ENCODE assay signal across 8 cellular contexts in genomic region chr9:130835441-130836298, GRCh38. TPM values are rescaled to one million over a fixed set of nuclear protein-coding genes. Genes with fewer than 3 reads are reported as not detected.
DNase-seq lines count a peak whose midpoint lies in the region; ATAC-seq and TF ChIP-seq lines count a peak whose summit lies in the region.

No MANE protein-coding gene starts in this region.

- H3K4me2 ChIP-seq in BLaER1: peak overlapping the region; percentile 85

- H3K9ac ChIP-seq in BLaER1: peak overlapping the region; percentile 97

- H3K4me3 Mint-ChIP-seq in IgD-negative memory B cell: peak overlapping the region; percentile 86 to 96 (median 92)
- peak overlapping the region; percentile 88 for H3K4me3 Mint-ChIP-seq in WTC11
- peak overlapping the region; percentile 93 for H3K4me3 Mint-ChIP-seq in stimulated activated naive CD8-positive, alpha-beta T cell treated with anti-CD3 and anti-CD28 coated beads, Interleukin-15, Interleukin-2, amounts not matched to agents 100 ng/mL and 50 ng/mL, for 24 hours

- no peaks in the 10 kb centered on the region for H3K36me3 Mint-ChIP-seq in IgD-negative memory B cell
- no peaks in the 10 kb centered on the region for H3K36me3 Mint-ChIP-seq in WTC11
- H3K36me3 Mint-ChIP-seq in stimulated activated naive CD8-positive, alpha-beta T cell treated with anti-CD3 and anti-CD28 coated beads, Interleukin-15, Interleukin-2, amounts not matched to agents 100 ng/mL and 50 ng/mL, for 24 hours (ENCODE audit: low read depth): peaks cover 7% of the 10 kb centered on the region

- peaks cover under 1% of the 10 kb centered on the region; the same call in 1 of the 2 replicates for H3K36me3 ChIP-seq in BLaER1
- no peaks in the 10 kb centered on the region for H3K36me3 ChIP-seq in effector memory CD4-positive, alpha-beta T cell (ENCODE audit: control insufficient read depth, insufficient read depth, low read length)
- peaks cover 2% of the 10 kb centered on the region for H3K36me3 ChIP-seq in mesodermal cell (ENCODE audit: control insufficient read depth, insufficient read depth, low read length)

- H3K9me3 Mint-ChIP-seq in IgD-negative memory B cell: no peaks in the 10 kb centered on the region
- no peaks in the 10 kb centered on the region for H3K9me3 Mint-ChIP-seq in WTC11
- no peaks in the 10 kb centered on the region for H3K9me3 Mint-ChIP-seq in stimulated activated naive CD8-positive, alpha-beta T cell treated with anti-CD3 and anti-CD28 coated beads, Interleukin-15, Interleukin-2, amounts not matched to agents 100 ng/mL and 50 ng/mL, for 24 hours

- H3K4me3 ChIP-seq in BLaER1 (peak overlapping the region; percentile 75), mesodermal cell (ENCODE audit: extremely low read depth, insufficient read depth, low read length, poor library complexity, severe bottlenecking) (peak overlapping the region; percentile 83)
- peak overlapping the region; percentile 74 for H3K4me3 ChIP-seq in effector memory CD4-positive, alpha-beta T cell (ENCODE audit: insufficient read depth, low read depth, low read length, poor library complexity, severe bottlenecking)

- H3K27ac ChIP-seq in BLaER1 (peak overlapping the region; percentile 98), mesodermal cell (ENCODE audit: low read depth, low read length, severe bottlenecking) (peak overlapping the region; percentile 90)
- no peak overlapping the region for H3K27ac ChIP-seq in effector memory CD4-positive, alpha-beta T cell (ENCODE audit: insufficient read depth, low read length, poor library complexity, severe bottlenecking)

- H3K27me3 ChIP-seq in BLaER1: no peaks in the 10 kb centered on the region
- H3K27me3 ChIP-seq in effector memory CD4-positive, alpha-beta T cell (replicated peaks; ENCODE audit: control insufficient read depth, insufficient read depth, low read length, poor library complexity, severe bottlenecking): no peaks in the 10 kb centered on the region

- peak overlapping the region in 2 of 3 donors; percentile 57 to 58 for H3K27ac Mint-ChIP-seq in IgD-negative memory B cell
- H3K27ac Mint-ChIP-seq in WTC11: peak overlapping the region; percentile 94
- H3K27ac Mint-ChIP-seq in stimulated activated naive CD8-positive, alpha-beta T cell treated with anti-CD3 and anti-CD28 coated beads, Interleukin-15, Interleukin-2, amounts not matched to agents 100 ng/mL and 50 ng/mL, for 24 hours: peak overlapping the region; percentile 98

- H4K20me1 ChIP-seq in BLaER1: peaks cover 47% of the 10 kb centered on the region

- peak; percentile 67 for DNase-seq in WTC11 (ENCODE audit: low spot score)
- DNase-seq in effector memory CD4-positive, alpha-beta T cell: no peak

- H3K4me1 ChIP-seq in BLaER1 (peaks cover 49% of the 10 kb centered on the region), mesodermal cell (ENCODE audit: control insufficient read depth, insufficient read depth, low read length, poor library complexity, severe bottlenecking) (peaks cover 27% of the 10 kb centered on the region)
- no peaks in the 10 kb centered on the region for H3K4me1 ChIP-seq in effector memory CD4-positive, alpha-beta T cell (ENCODE audit: control insufficient read depth, insufficient read depth, low read length, poor library complexity, severe bottlenecking)

- H3K4me1 Mint-ChIP-seq in IgD-negative memory B cell (peaks cover 21 to 39% (median 37%) of the 10 kb centered on the region in 3 donors), WTC11 (peaks cover 63% of the 10 kb centered on the region)
- H3K4me1 Mint-ChIP-seq in stimulated activated naive CD8-positive, alpha-beta T cell treated with anti-CD3 and anti-CD28 coated beads, Interleukin-15, Interleukin-2, amounts not matched to agents 100 ng/mL and 50 ng/mL, for 24 hours (ENCODE audit: low read depth): peaks cover 57% of the 10 kb centered on the region

- no peaks in the 10 kb centered on the region for H3K27me3 Mint-ChIP-seq in IgD-negative memory B cell
- no peaks in the 10 kb centered on the region for H3K27me3 Mint-ChIP-seq in WTC11 (ENCODE audit: low read depth)
- no peaks in the 10 kb centered on the region for H3K27me3 Mint-ChIP-seq in stimulated activated naive CD8-positive, alpha-beta T cell treated with anti-CD3 and anti-CD28 coated beads, Interleukin-15, Interleukin-2, amounts not matched to agents 100 ng/mL and 50 ng/mL, for 24 hours

- TF ChIP-seq CTCF in WTC11 (IDR thresholded peaks at IDR 0.05): no peak

- CTCF ChIA-PET in WTC11 (lab: Charles Lee): interaction anchor here (1.0 to 1.3 kb wide), 3 partner anchors 30 to 64 kb away, joined by 3 to 5 read pairs (median 3); no protein-coding TSS in a partner anchor

- POLR2A ChIA-PET in WTC11 (lab: Charles Lee): interaction anchor here (0.6 to 2.0 kb wide), 4 partner anchors 10 to 1233 kb away, joined by 3 to 12 read pairs (median 4); no protein-coding TSS in a partner anchor

- peak; percentile 32 for ATAC-seq in GM19324 (IDR thresholded peaks at IDR 0.05; ENCODE audit: low FRiP score, unreplicated experiment)
- peak; percentile 36 for ATAC-seq in WTC11
- no peak for ATAC-seq in GM21390 (IDR thresholded peaks at IDR 0.05; ENCODE audit: unreplicated experiment)

- 0% methylated on average over 36 to 37 of the region's 44 CpGs for WGBS in mesodermal cell (ENCODE audit: insufficient coverage in 2 of 2), 2 experiments

- H3K9me3 ChIP-seq in BLaER1 (no peaks in the 10 kb centered on the region), mesodermal cell (ENCODE audit: control insufficient read depth, low read length) (no peaks in the 10 kb centered on the region)
- H3K9me3 ChIP-seq in effector memory CD4-positive, alpha-beta T cell (ENCODE audit: control insufficient read depth, low read length): no peaks in the 10 kb centered on the region

TF ChIP-seq in WTC11, 78 proteins besides CTCF, POLR2A, EP300 and RAD21:
- TF ChIP-seq PREB (CRISPR knock-in tag; IDR thresholded peaks at IDR 0.05; ENCODE audit: borderline replicate concordance): no peak
- TF ChIP-seq ZMAT4 (CRISPR knock-in tag; IDR thresholded peaks at IDR 0.05): no peak
- 0 out of 2 replicates have a peak, but pooled peaks have one; percentile 13 for TF ChIP-seq SP1 (CRISPR knock-in tag; conservative IDR thresholded peaks at IDR 0.05)
- no peak for TF ChIP-seq CREB1 (CRISPR knock-in tag; IDR thresholded peaks at IDR 0.05)
- TF ChIP-seq ZNF512 (CRISPR knock-in tag; IDR thresholded peaks at IDR 0.05; ENCODE audit: borderline replicate concordance): 0 out of 2 replicates have a peak, but pooled peaks have one; percentile 58
- TF ChIP-seq ZNF263 (CRISPR knock-in tag; IDR thresholded peaks at IDR 0.05; ENCODE audit: low read depth): 0 out of 2 replicates have a peak, but pooled peaks have one; percentile 24
- no peak for TF ChIP-seq MYBL2 (CRISPR knock-in tag; IDR thresholded peaks at IDR 0.05)
- no peak for TF ChIP-seq SOX15 (CRISPR knock-in tag; IDR thresholded peaks at IDR 0.05)
- TF ChIP-seq OVOL2 (CRISPR knock-in tag; IDR thresholded peaks at IDR 0.05; ENCODE audit: borderline replicate concordance): no peak

RNA-seq across cellular contexts. Expression of gene ABL1, which starts 0.6 kb away (rescaled TPM):
- polyA plus RNA-seq in IgD-negative memory B cell: 12.6 TPM
- 87.5 to 104 TPM (median 89.1 TPM) in 3 replicates for total RNA-seq in WTC11 (2021)
- polyA plus RNA-seq in mesodermal cell (2013, experiment 1 of 2): 64.2 TPM
- polyA plus RNA-seq in mesodermal cell (2013, experiment 2 of 2): 57.6 TPM
